In genomic region chr9:118446962-118447490, GRCh38 we compare ENCODE assay signal across 25 cellular contexts.
DNase-seq lines count a peak whose midpoint lies in the region; ATAC-seq and TF ChIP-seq lines count a peak whose summit lies in the region.
"Had no signal": no experiment of that assay in that cellular context is flagged by ENCODE, and none has a peak within 500 bp of the region (broad histone marks: within the 10 kb centered on the region; RNA-seq: fewer than 3 reads in every experiment).

No MANE protein-coding gene starts in this region.

- peaks cover 4 to 6% of the 10 kb centered on the region in 2 experiments; a peak in 2 of 4 replicates for H3K4me1 Mint-ChIP-seq in H9
- H3K4me1 Mint-ChIP-seq: B cell had no signal

- no peak overlapping the region for H3K23ac ChIP-seq in H9 (ENCODE audit: insufficient read length, low read depth, low read length)

- peaks cover 2% of the 10 kb centered on the region; the same call in 1 of the 2 replicates for H3K4me1 ChIP-seq in H9 (ENCODE audit: insufficient read depth, low read length)
- H3K4me1 ChIP-seq in SJCRH30 = peaks cover 51% of the 10 kb centered on the region
- H3K4me1 ChIP-seq in HAP-1 = no peaks in the 10 kb centered on the region
- H3K4me1 ChIP-seq: Caco-2 had no signal

- no peak overlapping the region for H4K91ac ChIP-seq in H9 (ENCODE audit: insufficient read length, low read depth, low read length)

- H4K5ac ChIP-seq in H9 (ENCODE audit: insufficient read length, low read depth, low read length) = no peak overlapping the region

- H4K8ac ChIP-seq in H9 (replicated peaks; ENCODE audit: insufficient read length, low read depth, low read length) = no peak overlapping the region

- no peak for ATAC-seq in HG03342 (IDR thresholded peaks at IDR 0.05; ENCODE audit: unreplicated experiment)
- ATAC-seq: CD8-positive, alpha-beta T cell had no signal

- H3K23me2 ChIP-seq in H9 (ENCODE audit: insufficient read length, low read depth, low read length, poor library complexity, severe bottlenecking) = no peaks in the 10 kb centered on the region

- no CpG with 5 or more reads among the region's 9 CpGs for WGBS in H9 (ENCODE audit: extremely low coverage, insufficient read length, low lambda C conversion rate)

- H3K27ac ChIP-seq in H9 (ENCODE audit: insufficient read length, low read depth, low read length) (no peak overlapping the region), SJCRH30 (peak overlapping the region; percentile 43; the same call in 1 of the 2 replicates)
- H3K27ac ChIP-seq: C4-2B, RWPE1, SK-N-MC had no signal

- no peak overlapping the region for H3K4me2 ChIP-seq in H9 (ENCODE audit: insufficient read depth, insufficient read length, low read length)

- no peak overlapping the region for H3K9ac ChIP-seq in H9 (ENCODE audit: extremely low read depth, insufficient read length, low read length)

- H2AK5ac ChIP-seq in H9 (ENCODE audit: insufficient read length, low read length) = no peak overlapping the region

- H3K79me1 ChIP-seq in H9 (ENCODE audit: insufficient read depth, low read depth, low read length, poor library complexity, severe bottlenecking) = no peaks in the 10 kb centered on the region

- no peak overlapping the region for H3T11ph ChIP-seq in H9 (ENCODE audit: low read length)

- H3K14ac ChIP-seq in H9 (ENCODE audit: insufficient read depth, low read length) = peak overlapping the region; percentile 72; the same call in 1 of the 2 replicates

- H3K36me3 ChIP-seq in SJCRH30 (no peaks in the 10 kb centered on the region), HAP-1 (replicated peaks) (no peaks in the 10 kb centered on the region)

- no peaks in the 10 kb centered on the region; a peak in 1 of 5 replicates for H3K9me3 Mint-ChIP-seq in H9
- H3K9me3 Mint-ChIP-seq: CD8-positive, alpha-beta T cell; T-helper 1 cell treated with Interleukin-12 subunit alpha and Interleukin-12 subunit beta and Interleukin-4 antibody, amounts not matched to agents 30 μg/mL and 1 μg/mL, for 36 hours had no signal

- no peak overlapping the region for H3K4ac ChIP-seq in H9 (ENCODE audit: low read depth, low read length)

- H3K9me3 ChIP-seq in H9 (ENCODE audit: control insufficient read depth, low read depth, low read length) (no peaks in the 10 kb centered on the region), SJCRH30 (replicated peaks) (no peaks in the 10 kb centered on the region), HAP-1 (no peaks in the 10 kb centered on the region)
- H3K9me3 ChIP-seq: Caco-2 had no signal

- H2BK12ac ChIP-seq in H9 (ENCODE audit: insufficient read length, low read depth, low read length) = no peak overlapping the region

- H3K27me3 ChIP-seq in H9 (ENCODE audit: insufficient read depth, low read length) = no peaks in the 10 kb centered on the region
- H3K27me3 ChIP-seq in SJCRH30 = no peaks in the 10 kb centered on the region
- H3K27me3 ChIP-seq in HAP-1 (ENCODE audit: low read depth) = no peaks in the 10 kb centered on the region

- no peak for TF ChIP-seq CTCF in H9 (conservative IDR thresholded peaks at IDR 0.05)

- H2BK15ac ChIP-seq in H9 (ENCODE audit: low read depth, low read length) = no peak overlapping the region

- H3K56ac ChIP-seq in H9 (ENCODE audit: insufficient read length, low read depth, low read length) = no peak overlapping the region

- H2BK120ac ChIP-seq in H9 (ENCODE audit: low read depth, low read length, poor library complexity, severe bottlenecking) = no peak overlapping the region

- no peak overlapping the region for H3K18ac ChIP-seq in H9 (ENCODE audit: insufficient read length, low read depth, low read length)

- no peak overlapping the region for H2AFZ ChIP-seq in H9 (ENCODE audit: low read length)

- no peak overlapping the region for H3K4me3 Mint-ChIP-seq in H9
- H3K4me3 Mint-ChIP-seq: B cell; CD8-positive, alpha-beta T cell; T-helper 1 cell treated with Interleukin-12 subunit alpha and Interleukin-12 subunit beta and Interleukin-4 antibody, amounts not matched to agents 30 μg/mL and 1 μg/mL, for 36 hours had no signal

- DNase-seq in Caki2 (ENCODE audit: low read depth) = peak; percentile 6
- no peak for DNase-seq in H9
- peak; percentile 15 to 52 for DNase-seq in SJCRH30
- DNase-seq in kidney tubule cell (ENCODE audit: low spot score) = peak; percentile 9
- no peak for DNase-seq in activated CD4-positive, alpha-beta T cell treated with anti-CD3 and anti-CD28 coated beads, Interleukin-2, amount 50 U/mL, for 1 hour
- no peak for DNase-seq in HAP-1 (ENCODE audit: low spot score in 2 of 2)
- DNase-seq: Caco-2; CD8-positive, alpha-beta T cell; DMS 273 treated with DMSO at 0.1 percent for 48 hours; DND-41; GOT3; MV-4-11; NCI-H1105; NCI-H1436 treated with DMSO at 0.1 percent for 48 hours; NCI-H187 treated with DMSO at 0.1 percent for 48 hours; NCI-H446; NCI-H524 treated with DMSO at 0.1 percent for 48 hours; SHP77 treated with DMSO at 0.1 percent for 48 hours; SW 1271 had no signal

- H3K79me2 ChIP-seq in H9 (ENCODE audit: insufficient read depth, low read length) = no peaks in the 10 kb centered on the region

- no peak overlapping the region for H2BK5ac ChIP-seq in H9 (ENCODE audit: insufficient read length, low read length)

- H2BK20ac ChIP-seq in H9 (ENCODE audit: low read depth, low read length, poor library complexity, severe bottlenecking) = no peak overlapping the region

- in situ Hi-C loops in Caki2 (cut with HindIII; ENCODE audit: low pct_unique_long_range_greater_than_20kb, low sequenced_read_pairs) = no loop called here
- in situ Hi-C loops in HAP-1 (cut with MboI; ENCODE audit: low sequenced_read_pairs) = no loop called here

- no peaks in the 10 kb centered on the region for H3K36me3 Mint-ChIP-seq in H9 (ENCODE audit: insufficient read depth in 1 of 3, low read depth in 3 of 3)
- H3K36me3 Mint-ChIP-seq: CD8-positive, alpha-beta T cell had no signal

- H4K20me1 ChIP-seq in H9 (ENCODE audit: control insufficient read depth, insufficient read depth, insufficient read length) = no peaks in the 10 kb centered on the region

- H3K27ac Mint-ChIP-seq in H9 = no peak overlapping the region
- H3K27ac Mint-ChIP-seq: B cell; CD8-positive, alpha-beta T cell; T-helper 1 cell treated with Interleukin-12 subunit alpha and Interleukin-12 subunit beta and Interleukin-4 antibody, amounts not matched to agents 30 μg/mL and 1 μg/mL, for 36 hours had no signal

- no peak overlapping the region for H3K4me3 ChIP-seq in SJCRH30
- no peak overlapping the region for H3K4me3 ChIP-seq in HAP-1
- H3K4me3 ChIP-seq: SK-N-MC had no signal

- H3K27me3 Mint-ChIP-seq in H9 (ENCODE audit: low read depth) = no peaks in the 10 kb centered on the region; the same call in 1 of the 2 replicates
- H3K27me3 Mint-ChIP-seq: B cell had no signal

Comparison
In these comparisons a context has a peak if more than half of its experiments do, and no peak if none do; other contexts are left out.
1. DNase-seq: peak in Caki2 (single experiment), SJCRH30 (2 of 2) and kidney tubule cell (single experiment); none in H9 (single experiment), activated CD4-positive, alpha-beta T cell treated with anti-CD3 and anti-CD28 coated beads, Interleukin-2, amount 50 U/mL, for 1 hour (single experiment) and HAP-1 (0 of 2).